In the genomic region with DNA sequence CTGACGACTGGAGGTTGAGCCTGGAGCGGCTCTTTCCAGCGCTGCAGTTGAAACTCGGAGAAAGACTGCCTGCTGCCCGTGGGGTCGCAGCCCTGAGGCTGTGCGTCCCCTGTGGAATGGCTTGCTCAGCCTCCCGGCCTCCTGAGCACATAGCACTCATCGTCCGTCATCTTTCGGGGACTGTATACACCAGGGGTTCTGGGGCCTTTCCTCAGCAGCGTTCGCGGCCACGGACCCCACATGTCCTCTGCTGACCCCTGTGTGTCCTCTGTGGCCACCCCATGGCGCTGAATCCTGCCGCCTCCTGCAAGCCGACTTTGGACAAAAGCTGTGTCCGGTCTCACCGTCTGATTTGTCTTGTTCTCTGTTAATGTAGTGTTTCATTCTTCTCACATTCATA, we compare ENCODE assay signal across 32 cellular contexts.
"Had no signal": no experiment of that assay in that cellular context is flagged by ENCODE, and none has a peak within 500 bp of the region (broad histone marks: within the 10 kb centered on the region; RNA-seq: fewer than 3 reads in every experiment).

No MANE protein-coding gene starts in this region.

- H3K4me1 ChIP-seq: Peyer's patch had no signal

- H3K27me3 Mint-ChIP-seq: activated CD4-positive, alpha-beta T cell treated with anti-CD3 and anti-CD28 coated beads, Interleukin-2, amount 10 ng/mL, durations not matched to agents 24 days and 14 days; activated T-cell treated with anti-CD3 and anti-CD28 coated beads, Interleukin-2, amount 50 U/mL, for 24 hours had no signal

- DNase-seq: activated CD4-positive, alpha-beta T cell treated with anti-CD3 and anti-CD28 coated beads, Interleukin-2, amount 10 ng/mL, durations not matched to agents 24 days and 14 days; activated CD4-positive, alpha-beta T cell treated with anti-CD3 and anti-CD28 coated beads, Interleukin-2, amount 50 U/mL, for 48 hours; activated CD8-positive, alpha-beta T cell treated with anti-CD3 and anti-CD28 coated beads, Interleukin-2, amount 10 ng/mL, durations not matched to agents 7 days and 5 days; activated gamma-delta T cell treated with Interleukin-2 at 50 U/mL for 16 hours; activated naive CD4-positive, alpha-beta T cell treated with anti-CD3 and anti-CD28 coated beads for 36 hours; activated T-cell treated with anti-CD3 and anti-CD28 coated beads, Interleukin-2, amount 50 U/mL, for 24 hours; amniotic stem cell; brain microvascular endothelial cell; central memory CD4-positive, alpha-beta T cell; Kasumi-1; KBM-7; MG63; NCI-H1092; NCI-H1436 treated with DMSO at 0.1 percent for 48 hours; NCI-H1694 treated with DMSO at 0.1 percent for 48 hours; NCI-H2029; NCI-H2171; NCI-H510A; NCI-H526; NCI-H748 treated with DMSO at 0.1 percent for 48 hours; NK-92 treated with Interleukin-12 subunit alpha and Interleukin-12 subunit beta, amount 100 ng/mL, for 24 hours; PC-3; Peyer's patch; RPMI8226; SIG-M5; SW 1271; T-helper 1 cell; T-helper 2 cell; T1000 had no signal

- H3K9me3 ChIP-seq: MG63, Peyer's patch had no signal

- H3K9me3 Mint-ChIP-seq: activated CD4-positive, alpha-beta T cell treated with anti-CD3 and anti-CD28 coated beads, Interleukin-2, amount 10 ng/mL, durations not matched to agents 24 days and 14 days; activated naive CD4-positive, alpha-beta T cell treated with anti-CD3 and anti-CD28 coated beads for 36 hours; activated naive CD4-positive, alpha-beta T cell treated with anti-CD3 and anti-CD28 coated beads, Interleukin-2, amount 50 U/mL, for 72 hours; activated T-cell treated with anti-CD3 and anti-CD28 coated beads, Interleukin-2, amount 50 U/mL, for 24 hours had no signal

- H3K27ac ChIP-seq: brain microvascular endothelial cell, Peyer's patch had no signal

- H3K4me3 Mint-ChIP-seq: activated CD4-positive, alpha-beta T cell treated with anti-CD3 and anti-CD28 coated beads, Interleukin-2, amount 10 ng/mL, durations not matched to agents 24 days and 14 days; activated CD8-positive, alpha-beta T cell treated with anti-CD3 and anti-CD28 coated beads, Interleukin-2, amount 10 ng/mL, durations not matched to agents 7 days and 5 days; activated naive CD4-positive, alpha-beta T cell treated with anti-CD3 and anti-CD28 coated beads for 36 hours; activated T-cell treated with anti-CD3 and anti-CD28 coated beads, Interleukin-2, amount 50 U/mL, for 24 hours had no signal

- H3K27ac Mint-ChIP-seq: activated CD4-positive, alpha-beta T cell treated with anti-CD3 and anti-CD28 coated beads, Interleukin-2, amount 10 ng/mL, durations not matched to agents 24 days and 14 days; activated CD8-positive, alpha-beta T cell treated with anti-CD3 and anti-CD28 coated beads, Interleukin-2, amount 10 ng/mL, durations not matched to agents 7 days and 5 days; activated naive CD4-positive, alpha-beta T cell treated with anti-CD3 and anti-CD28 coated beads for 36 hours had no signal

- H3K27me3 ChIP-seq: brain microvascular endothelial cell, MG63, Peyer's patch had no signal

- H3K4me3 ChIP-seq: MG63, Peyer's patch had no signal

- ATAC-seq: activated CD8-positive, alpha-beta T cell treated with anti-CD3 and anti-CD28 coated beads, Interleukin-2, amount 10 ng/mL, durations not matched to agents 7 days and 5 days; PC-3; Right ventricle myocardium inferior; SK-N-SH treated with all-trans-retinoic acid at 6 μM for 48 hours had no signal
